In genomic region chr12:58602736-58603135, GRCh38 we compare ENCODE assay signal across 23 cellular contexts.
"Had no signal": no experiment of that assay in that cellular context is flagged by ENCODE, and none has a peak within 500 bp of the region (broad histone marks: within the 10 kb centered on the region; RNA-seq: fewer than 3 reads in every experiment).

No MANE protein-coding gene starts in this region.

- H3K9ac ChIP-seq: SK-N-SH had no signal

- DNase-seq: Karpas-422; KG1; MG63; NCI-H1092; NCI-H1105 treated with DMSO at 0.1 percent for 48 hours; NCI-H1417 treated with DMSO at 0.1 percent for 48 hours; NCI-H146; NCI-H1694 treated with DMSO at 0.1 percent for 48 hours; NCI-H1930; NCI-H2081; NCI-H2107; NCI-H2227 treated with DMSO at 0.1 percent for 48 hours; NCI-H524 treated with DMSO at 0.1 percent for 48 hours; NCI-H69; NCI-H774; NK-92 treated with Interleukin-12 subunit alpha and Interleukin-12 subunit beta, amount 100 ng/mL, for 24 hours; PC-3; SHP77; SK-N-SH; SW 1271; T-cell had no signal

- ATAC-seq: Panc1, PC-3, T-cell had no signal

- H3K27me3 ChIP-seq: MG63 had no signal

- H3K4me3 ChIP-seq: MG63 had no signal

- H3K27ac ChIP-seq: RWPE1 had no signal

- H3K9me3 ChIP-seq: MG63, SK-N-SH had no signal

- H3K36me3 ChIP-seq: MG63 had no signal

- H3K4me2 ChIP-seq: SK-N-SH had no signal
